10 cellular contexts compared by ENCODE assay signal in the genomic region with DNA sequence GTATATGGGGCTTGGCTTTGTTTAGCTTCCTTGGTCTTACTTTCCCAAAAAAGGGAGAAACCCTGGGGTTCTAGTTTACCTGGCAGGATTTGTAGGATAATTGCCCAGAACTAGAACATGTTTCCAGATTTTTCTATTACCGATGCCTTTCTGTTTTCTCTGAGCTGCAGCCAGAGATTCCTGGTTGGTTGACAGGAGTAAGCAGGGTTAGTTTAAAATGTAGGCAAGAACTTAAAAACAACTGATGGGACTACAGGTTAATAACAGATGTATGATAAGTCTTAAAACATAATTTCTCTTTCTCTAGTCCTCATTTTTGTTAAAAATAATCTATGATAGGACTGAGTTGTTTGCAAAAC. TPM values are rescaled to one million over a fixed set of nuclear protein-coding genes. Genes with fewer than 3 reads are reported as not detected.
DNase-seq lines count a peak whose midpoint lies in the region; FAIRE-seq and TF ChIP-seq lines count a peak whose summit lies in the region.
"Had no signal": no experiment of that assay in that cellular context is flagged by ENCODE, and none has a peak within 500 bp of the region (broad histone marks: within the 10 kb centered on the region; RNA-seq: fewer than 3 reads in every experiment).

No MANE protein-coding gene starts in this region.

- H3K27me3 ChIP-seq in KMS-11 (ENCODE audit: insufficient read depth, low read depth) (no peaks in the 10 kb centered on the region), transverse colon (no peaks in the 10 kb centered on the region)

- intact Hi-C loops in transverse colon (cut with DNase I; ENCODE audit: low total_unique reads), result no loop called here

- DNase-seq in coronary artery (ENCODE audit: low spot score) (no peak), transverse colon (no peak), NCI-H187 treated with DMSO at 0.1 percent for 48 hours (lab: John Stamatoyannopoulos, UW) (no peak), HTR-8/SVneo (ENCODE audit: insufficient read length, low spot score) (no peak), OCI-M1 (lab: John Stamatoyannopoulos, UW) (no peak)
- DNase-seq: activated naive CD4-positive, alpha-beta T cell treated with anti-CD3 and anti-CD28 coated beads for 36 hours; effector memory CD8-positive, alpha-beta T cell; NCI-H345 had no signal

- 74 to 89% methylated on average over 1 of the region's 1 CpG for WGBS in transverse colon (ENCODE audit: low coverage in 1 of 2), 2 donors

- TF ChIP-seq POLR2A in transverse colon (IDR thresholded peaks at IDR 0.05), result no peak

- FAIRE-seq in HTR-8/SVneo (lab: Jason Lieb, UNC), result no peak

- TF ChIP-seq CTCF in KMS-11 (conservative IDR thresholded peaks at IDR 0.05; ENCODE audit: low read depth, low read length) (no peak), coronary artery (IDR thresholded peaks at IDR 0.05) (no peak), nephron (IDR thresholded peaks at IDR 0.05; ENCODE audit: unreplicated experiment in 3 of 3) (no peak), transverse colon (IDR thresholded peaks at IDR 0.05) (no peak)

- in situ Hi-C loops in transverse colon (cut with MboI; ENCODE audit: low pct_ligation_motif_present in 1 of 4, low pct_unique_long_range_greater_than_20kb in 1 of 4, low sequenced_read_pairs in 3 of 4), result no loop called here

- H3K4me1 Mint-ChIP-seq in nephron, result peaks cover 41% of the 10 kb centered on the region

- peak overlapping the region; percentile 30; the same call in 1 of the 2 replicates for H3K9ac ChIP-seq in KMS-11

- peak overlapping the region; percentile 60 for H3K4me2 ChIP-seq in KMS-11

- H3K27ac Mint-ChIP-seq in nephron, result peak overlapping the region; percentile 99
- H3K27ac Mint-ChIP-seq: activated naive CD4-positive, alpha-beta T cell treated with anti-CD3 and anti-CD28 coated beads for 36 hours had no signal

- H4K20me1 ChIP-seq in KMS-11 (ENCODE audit: insufficient read depth), result no peaks in the 10 kb centered on the region

- H3K79me2 ChIP-seq in KMS-11 (ENCODE audit: insufficient read depth, low read depth), result no peaks in the 10 kb centered on the region

- H3K9me3 Mint-ChIP-seq in nephron, result no peaks in the 10 kb centered on the region
- H3K9me3 Mint-ChIP-seq: activated naive CD4-positive, alpha-beta T cell treated with anti-CD3 and anti-CD28 coated beads for 36 hours; effector memory CD8-positive, alpha-beta T cell had no signal

- H3K27me3 Mint-ChIP-seq in nephron (ENCODE audit: low read depth), result no peaks in the 10 kb centered on the region
- H3K27me3 Mint-ChIP-seq: effector memory CD8-positive, alpha-beta T cell had no signal

- no peak overlapping the region for H3K4me3 ChIP-seq in KMS-11 (IDR thresholded peaks at IDR 0.05; ENCODE audit: insufficient read depth, low read depth, low read length)
- H3K4me3 ChIP-seq in coronary artery, result peak overlapping the region; percentile 21
- peak overlapping the region in 1 of 4 donors; percentile 31 for H3K4me3 ChIP-seq in transverse colon

- no peak for TF ChIP-seq EP300 in transverse colon (IDR thresholded peaks at IDR 0.05; ENCODE audit: low read depth)

- H3K36me3 ChIP-seq in KMS-11 (ENCODE audit: insufficient read depth), result no peaks in the 10 kb centered on the region
- peaks cover 0 to 3% (median 1%) of the 10 kb centered on the region in 4 donors for H3K36me3 ChIP-seq in transverse colon

- peaks cover 5% of the 10 kb centered on the region for H3K36me3 Mint-ChIP-seq in nephron (ENCODE audit: low read depth)

- H3K4me3 Mint-ChIP-seq in nephron, result no peak overlapping the region
- H3K4me3 Mint-ChIP-seq: activated naive CD4-positive, alpha-beta T cell treated with anti-CD3 and anti-CD28 coated beads for 36 hours had no signal

- peak overlapping the region; percentile 25; the same call in 1 of the 2 replicates for H2AFZ ChIP-seq in KMS-11 (ENCODE audit: low read depth)

- no peaks in the 10 kb centered on the region for H3K9me3 ChIP-seq in transverse colon

- H3K27ac ChIP-seq in KMS-11, result peak overlapping the region; percentile 77
- H3K27ac ChIP-seq in coronary artery, result peak overlapping the region; percentile 68 to 89
- H3K27ac ChIP-seq in transverse colon, result peak overlapping the region; percentile 62 to 78 (median 72)

- H3K4me1 ChIP-seq in KMS-11 (ENCODE audit: low read depth, poor library complexity, severe bottlenecking) (peaks cover 50% of the 10 kb centered on the region), transverse colon (peaks cover 0 to 20% (median 14%) of the 10 kb centered on the region in 4 donors)

RNA-seq across cellular contexts. Expression of a gene that starts 38.9 kb away (rescaled TPM):
- total RNA-seq in transverse colon, result 10 to 100 TPM in 3 of 4 donors, 1 to 10 TPM in 1; 5.0 to 82.3 (median 20.9) TPM

RNA-seq across cellular contexts. Expression of a gene that starts 48.6 kb away (rescaled TPM):
- total RNA-seq in transverse colon, result 100 to 1,000 TPM in 2 of 4 donors, 10 to 100 TPM in 2; 33.3 to 125 (median 99.4) TPM
